ENCODE assay signal across 10 cellular contexts in genomic region chr11:2265396-2265795, GRCh38. TPM values are rescaled to one million over a fixed set of nuclear protein-coding genes. Genes with fewer than 3 reads are reported as not detected.
DNase-seq lines count a peak whose midpoint lies in the region; ATAC-seq and TF ChIP-seq lines count a peak whose summit lies in the region.
"Had no signal": no experiment of that assay in that cellular context is flagged by ENCODE, and none has a peak within 500 bp of the region (broad histone marks: within the 10 kb centered on the region; RNA-seq: fewer than 3 reads in every experiment).

No MANE protein-coding gene starts in this region.

- no peaks in the 10 kb centered on the region for H3K27me3 ChIP-seq in CD8-positive, alpha-beta T cell (ENCODE audit: insufficient read depth, low read length)

- H3K4me3 Mint-ChIP-seq in CD8-positive, alpha-beta T cell: peak overlapping the region; percentile 59
- peak overlapping the region; percentile 57 for H3K4me3 Mint-ChIP-seq in T-helper 1 cell treated with Interleukin-12 subunit alpha and Interleukin-12 subunit beta and Interleukin-4 antibody, amounts not matched to agents 30 μg/mL and 1 μg/mL, for 36 hours
- H3K4me3 Mint-ChIP-seq in memory B cell: peak overlapping the region; percentile 64

- peaks cover 7% of the 10 kb centered on the region for H3K27me3 Mint-ChIP-seq in CD8-positive, alpha-beta T cell (ENCODE audit: low read depth)
- peaks cover 11% of the 10 kb centered on the region for H3K27me3 Mint-ChIP-seq in T-helper 1 cell treated with Interleukin-12 subunit alpha and Interleukin-12 subunit beta and Interleukin-4 antibody, amounts not matched to agents 30 μg/mL and 1 μg/mL, for 36 hours (ENCODE audit: low read depth)
- no peaks in the 10 kb centered on the region for H3K27me3 Mint-ChIP-seq in memory B cell

- DNase-seq in CD8-positive, alpha-beta T cell: peak in 2 of 7 experiments; percentile 10 to 45
- DNase-seq in memory B cell (ENCODE audit: low spot score in 2 of 2) (peak in 1 of 2 donors; percentile 53), foreskin melanocyte (no peak), DMS 273 treated with DMSO at 0.1 percent for 48 hours (lab: John Stamatoyannopoulos, UW) (no peak)
- DNase-seq: NCI-H1436 treated with DMSO at 0.1 percent for 48 hours had no signal

- POLR2A ChIA-PET in CD8-positive, alpha-beta T cell (lab: Charles Lee): no interaction called here

- no peaks in the 10 kb centered on the region for H3K9me3 Mint-ChIP-seq in CD8-positive, alpha-beta T cell
- no peaks in the 10 kb centered on the region for H3K9me3 Mint-ChIP-seq in T-helper 1 cell treated with Interleukin-12 subunit alpha and Interleukin-12 subunit beta and Interleukin-4 antibody, amounts not matched to agents 30 μg/mL and 1 μg/mL, for 36 hours
- no peaks in the 10 kb centered on the region for H3K9me3 Mint-ChIP-seq in memory B cell

- intact Hi-C loops in CD8-positive, alpha-beta T cell (cut with DNase I, micrococcal nuclease): no loop called here

- no peaks in the 10 kb centered on the region for H3K36me3 ChIP-seq in CD8-positive, alpha-beta T cell (ENCODE audit: insufficient read depth, low read length)
- H3K36me3 ChIP-seq: ascending aorta had no signal

- H3K4me1 ChIP-seq in CD8-positive, alpha-beta T cell (ENCODE audit: insufficient read depth, low read length): peaks cover 29% of the 10 kb centered on the region

- H3K4me3 ChIP-seq in CD8-positive, alpha-beta T cell (ENCODE audit: low read depth, low read length): no peak overlapping the region
- H3K4me3 ChIP-seq: ascending aorta had no signal

- peaks cover 23% of the 10 kb centered on the region for H3K4me1 Mint-ChIP-seq in CD8-positive, alpha-beta T cell (ENCODE audit: low read depth)
- H3K4me1 Mint-ChIP-seq in T-helper 1 cell treated with Interleukin-12 subunit alpha and Interleukin-12 subunit beta and Interleukin-4 antibody, amounts not matched to agents 30 μg/mL and 1 μg/mL, for 36 hours (ENCODE audit: low read depth): peaks cover 19% of the 10 kb centered on the region
- H3K4me1 Mint-ChIP-seq in memory B cell: peaks cover 21% of the 10 kb centered on the region

- no peaks in the 10 kb centered on the region for H3K9me3 ChIP-seq in CD8-positive, alpha-beta T cell (ENCODE audit: low read length)
- H3K9me3 ChIP-seq: ascending aorta had no signal

- H3K27ac ChIP-seq in CD8-positive, alpha-beta T cell (ENCODE audit: low read depth, low read length): no peak overlapping the region
- H3K27ac ChIP-seq: ascending aorta had no signal

- no peaks in the 10 kb centered on the region for H3K36me3 Mint-ChIP-seq in CD8-positive, alpha-beta T cell
- H3K36me3 Mint-ChIP-seq in T-helper 1 cell treated with Interleukin-12 subunit alpha and Interleukin-12 subunit beta and Interleukin-4 antibody, amounts not matched to agents 30 μg/mL and 1 μg/mL, for 36 hours (ENCODE audit: low read depth): no peaks in the 10 kb centered on the region
- H3K36me3 Mint-ChIP-seq in memory B cell: no peaks in the 10 kb centered on the region

- CTCF ChIA-PET in CD8-positive, alpha-beta T cell (lab: Charles Lee): no interaction called here

- peak; percentile 15 for ATAC-seq in CD8-positive, alpha-beta T cell
- ATAC-seq in GM21528 (IDR thresholded peaks at IDR 0.05; ENCODE audit: low FRiP score, unreplicated experiment) (peak; percentile 58), memory B cell (ENCODE audit: low read depth) (peak; percentile 81), HG02870 (IDR thresholded peaks at IDR 0.05; ENCODE audit: unreplicated experiment) (no peak), GM18867 (IDR thresholded peaks at IDR 0.05; ENCODE audit: unreplicated experiment) (no peak)

- TF ChIP-seq CTCF in CD8-positive, alpha-beta T cell (IDR thresholded peaks at IDR 0.05): no peak

- peak overlapping the region; percentile 45 for H3K27ac Mint-ChIP-seq in CD8-positive, alpha-beta T cell
- H3K27ac Mint-ChIP-seq in T-helper 1 cell treated with Interleukin-12 subunit alpha and Interleukin-12 subunit beta and Interleukin-4 antibody, amounts not matched to agents 30 μg/mL and 1 μg/mL, for 36 hours: peak overlapping the region; percentile 8
- H3K27ac Mint-ChIP-seq in memory B cell: peak overlapping the region; percentile 51

RNA-seq across cellular contexts. Expression of gene ASCL2, which starts 5.0 kb away (rescaled TPM):
- not detected for total RNA-seq in CD8-positive, alpha-beta T cell
- total RNA-seq: ascending aorta had no signal

RNA-seq across cellular contexts. Expression of gene C11orf21, which starts 36.3 kb away (rescaled TPM):
- 10 to 100 TPM; 38.2 to 40.2 TPM for total RNA-seq in CD8-positive, alpha-beta T cell
- total RNA-seq: ascending aorta had no signal

RNA-seq across cellular contexts. Expression of gene TSPAN32, which starts 36.4 kb away (rescaled TPM):
- total RNA-seq in CD8-positive, alpha-beta T cell: 100 to 1,000 TPM; 145 to 147 TPM

Comparison
In these comparisons a context has a peak if more than half of its experiments do, and no peak if none do; other contexts are left out.
1. ATAC-seq: peak in CD8-positive, alpha-beta T cell (single experiment), GM21528 (single experiment) and memory B cell (single experiment); none in HG02870 (single experiment) and GM18867 (single experiment).
2. Peak in every context shown above with its lines, with median percentiles within 50 percentile points of each other: H3K27ac Mint-ChIP-seq and H3K4me3 Mint-ChIP-seq.